1 cellular context compared by ENCODE assay signal in the genomic region with DNA sequence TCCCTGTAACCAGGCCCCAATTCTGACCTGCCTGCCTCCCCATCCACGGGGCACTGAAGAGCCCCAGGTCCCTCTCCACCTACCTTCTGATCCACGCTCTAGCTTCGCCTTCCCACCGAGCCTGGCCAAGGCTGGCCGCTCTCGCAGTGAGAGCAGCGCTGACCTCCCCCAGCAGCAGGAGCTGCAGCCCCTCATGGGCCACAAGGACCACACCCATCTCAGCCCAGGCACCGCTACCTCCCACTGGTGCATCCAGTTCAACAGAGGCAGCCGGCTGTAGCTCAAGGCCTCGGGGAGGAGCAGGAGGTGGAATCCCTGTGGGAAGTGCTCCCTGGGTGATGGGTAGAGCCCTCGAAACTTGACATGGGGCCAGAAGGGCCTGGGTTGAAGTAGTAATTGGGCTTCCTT.
TF ChIP-seq lines count a peak whose summit lies in the region.

No MANE protein-coding gene starts in this region.

TF ChIP-seq in HepG2, 621 proteins besides CTCF, POLR2A, EP300 and RAD21:
- no peak for TF ChIP-seq MBNL3 (CRISPR knock-in tag; conservative IDR thresholded peaks at IDR 0.05)
- TF ChIP-seq, protein P1, sequence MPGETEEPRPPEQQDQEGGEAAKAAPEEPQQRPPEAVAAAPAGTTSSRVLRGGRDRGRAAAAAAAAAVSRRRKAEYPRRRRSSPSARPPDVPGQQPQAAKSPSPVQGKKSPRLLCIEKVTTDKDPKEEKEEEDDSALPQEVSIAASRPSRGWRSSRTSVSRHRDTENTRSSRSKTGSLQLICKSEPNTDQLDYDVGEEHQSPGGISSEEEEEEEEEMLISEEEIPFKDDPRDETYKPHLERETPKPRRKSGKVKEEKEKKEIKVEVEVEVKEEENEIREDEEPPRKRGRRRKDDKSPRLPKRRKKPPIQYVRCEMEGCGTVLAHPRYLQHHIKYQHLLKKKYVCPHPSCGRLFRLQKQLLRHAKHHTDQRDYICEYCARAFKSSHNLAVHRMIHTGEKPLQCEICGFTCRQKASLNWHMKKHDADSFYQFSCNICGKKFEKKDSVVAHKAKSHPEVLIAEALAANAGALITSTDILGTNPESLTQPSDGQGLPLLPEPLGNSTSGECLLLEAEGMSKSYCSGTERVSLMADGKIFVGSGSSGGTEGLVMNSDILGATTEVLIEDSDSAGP (CRISPR knock-in tag; IDR thresholded peaks at IDR 0.05; ENCODE audit: borderline replicate concordance) = peak; percentile 24; the same call in 1 of the 2 replicates
- TF ChIP-seq ZNF710 (CRISPR knock-in tag; IDR thresholded peaks at IDR 0.05; ENCODE audit: borderline replicate concordance) = no peak
- TF ChIP-seq SRSF1 (optimal IDR thresholded peaks at IDR 0.05; ENCODE audit: low read depth, low read length) = no peak
- peak; percentile 87 for TF ChIP-seq ZNF263 (CRISPR knock-in tag; IDR thresholded peaks at IDR 0.05)
- peak; percentile 29 for TF ChIP-seq TAF15 (IDR thresholded peaks at IDR 0.05; ENCODE audit: low read depth, low read length, poor library complexity, severe bottlenecking)
- no peak for TF ChIP-seq NONO (IDR thresholded peaks at IDR 0.05)
- 0 out of 2 replicates have a peak, but pooled peaks have one; percentile 19 for TF ChIP-seq NONO (CRISPR knock-in tag; conservative IDR thresholded peaks at IDR 0.05)
- peak; percentile 83 for TF ChIP-seq AGO1 (IDR thresholded peaks at IDR 0.05; ENCODE audit: low read depth, low read length, poor library complexity, severe bottlenecking)
- peak; percentile 72; the same call in 1 of the 2 replicates for TF ChIP-seq POLR2G (IDR thresholded peaks at IDR 0.05; ENCODE audit: low read depth, low read length)
- peak; percentile 98 for TF ChIP-seq AGO2 (optimal IDR thresholded peaks at IDR 0.05; ENCODE audit: low read depth, low read length)
- TF ChIP-seq RBM22 (optimal IDR thresholded peaks at IDR 0.05; ENCODE audit: low read length) = peak; percentile 6
- TF ChIP-seq HINFP (CRISPR knock-in tag; IDR thresholded peaks at IDR 0.05; ENCODE audit: low read depth) = no peak
- 0 out of 2 replicates have a peak, but pooled peaks have one; percentile 6 for TF ChIP-seq ZFY (CRISPR knock-in tag; IDR thresholded peaks at IDR 0.05)
